Comparison of ENCODE assay signal across 8 cellular contexts in genomic region chrX:149937881-149938426, GRCh38. TPM values are rescaled to one million over a fixed set of nuclear protein-coding genes. Genes with fewer than 3 reads are reported as not detected.
DNase-seq lines count a peak whose midpoint lies in the region; ATAC-seq and TF ChIP-seq lines count a peak whose summit lies in the region.

No MANE protein-coding gene starts in this region.

- DNase-seq in BE2C (peak; percentile 8), GM23338 (ENCODE audit: low spot score) (peak; percentile 20), T-helper 22 cell (ENCODE audit: low read depth) (peak; percentile 4), naive B cell (no peak), NCI-H1417 treated with DMSO at 0.1 percent for 48 hours (lab: John Stamatoyannopoulos, UW) (no peak), NCI-H1092 (lab: John Stamatoyannopoulos, UW) (no peak)
- peak; percentile 8 to 19 (median 16) for DNase-seq in effector memory CD8-positive, alpha-beta T cell

- no peaks in the 10 kb centered on the region for H3F3A ChIP-seq in GM23338 (replicated peaks; ENCODE audit: low read depth)

- no peaks in the 10 kb centered on the region for H3K27me3 ChIP-seq in BE2C
- no peaks in the 10 kb centered on the region for H3K27me3 ChIP-seq in GM23338 (ENCODE audit: insufficient read depth)

- H3K4me3 ChIP-seq in BE2C (ENCODE audit: low read depth, low read length) = peak overlapping the region; percentile 83
- peak overlapping the region; percentile 68 for H3K4me3 ChIP-seq in GM23338

- no peak overlapping the region for H2AFZ ChIP-seq in GM23338

- H4K20me1 ChIP-seq in GM23338 (replicated peaks; ENCODE audit: insufficient read depth) = no peaks in the 10 kb centered on the region

- peaks cover 5% of the 10 kb centered on the region; the same call in 1 of the 3 replicates for H3K36me3 Mint-ChIP-seq in GM23338 (ENCODE audit: low read depth)
- peaks cover 27% of the 10 kb centered on the region for H3K36me3 Mint-ChIP-seq in effector memory CD8-positive, alpha-beta T cell (ENCODE audit: insufficient read depth)
- peaks cover 0 to 6% of the 10 kb centered on the region in 2 donors for H3K36me3 Mint-ChIP-seq in naive B cell

- peak overlapping the region; percentile 69; the same call in 1 of the 2 replicates for H3K27ac ChIP-seq in GM23338 (ENCODE audit: low read depth)

- peaks cover 7% of the 10 kb centered on the region for H3K79me2 ChIP-seq in GM23338 (replicated peaks; ENCODE audit: insufficient read depth)

- ATAC-seq in GM23338 (no peak), naive B cell (ENCODE audit: low read depth in 2 of 2) (no peak), GM18867 (IDR thresholded peaks at IDR 0.05; ENCODE audit: unreplicated experiment) (no peak)
- ATAC-seq in effector memory CD8-positive, alpha-beta T cell (replicated peaks) = no peak

- H3K36me3 ChIP-seq in BE2C (no peaks in the 10 kb centered on the region), GM23338 (ENCODE audit: insufficient read depth) (no peaks in the 10 kb centered on the region)

- peak overlapping the region; percentile 86 for H3K4me3 Mint-ChIP-seq in GM23338
- H3K4me3 Mint-ChIP-seq in effector memory CD8-positive, alpha-beta T cell = peak overlapping the region; percentile 90 to 91
- H3K4me3 Mint-ChIP-seq in naive B cell = peak overlapping the region; percentile 85 to 97 (median 94)

- H3K27me3 Mint-ChIP-seq in GM23338 (ENCODE audit: insufficient read depth, low read depth, poor library complexity) (peaks cover 6% of the 10 kb centered on the region), naive B cell (no peaks in the 10 kb centered on the region)
- H3K27me3 Mint-ChIP-seq in effector memory CD8-positive, alpha-beta T cell = no peaks in the 10 kb centered on the region

- H3K4me2 ChIP-seq in GM23338 = peak overlapping the region; percentile 78

- TF ChIP-seq CTCF in BE2C (IDR thresholded peaks at IDR 0.05; ENCODE audit: low read depth, low read length) (no peak), GM23338 (conservative IDR thresholded peaks at IDR 0.05; ENCODE audit: low read depth in 2 of 2) (no peak)

- H3K27ac Mint-ChIP-seq in GM23338 = peak overlapping the region; percentile 56; the same call in 1 of the 2 replicates
- H3K27ac Mint-ChIP-seq in effector memory CD8-positive, alpha-beta T cell = peak overlapping the region; percentile 94 to 98
- H3K27ac Mint-ChIP-seq in naive B cell = peak overlapping the region; percentile 98 to 100 (median 99)

- H3K9me3 Mint-ChIP-seq in GM23338 = no peaks in the 10 kb centered on the region
- H3K9me3 Mint-ChIP-seq in effector memory CD8-positive, alpha-beta T cell = no peaks in the 10 kb centered on the region
- peaks cover 0 to 2% (median 0%) of the 10 kb centered on the region in 7 donors for H3K9me3 Mint-ChIP-seq in naive B cell

- H3K4me1 ChIP-seq in BE2C (no peaks in the 10 kb centered on the region), GM23338 (ENCODE audit: insufficient read depth) (no peaks in the 10 kb centered on the region)

- no peaks in the 10 kb centered on the region for H3K9me3 ChIP-seq in BE2C

- H3K4me1 Mint-ChIP-seq in GM23338 (no peaks in the 10 kb centered on the region), naive B cell (peaks cover 5 to 15% (median 10%) of the 10 kb centered on the region in 3 donors)
- peaks cover 0 to 6% of the 10 kb centered on the region in 2 donors for H3K4me1 Mint-ChIP-seq in effector memory CD8-positive, alpha-beta T cell (ENCODE audit: low read depth in 2 of 2)

- no peaks in the 10 kb centered on the region for H3K9me2 ChIP-seq in GM23338 (ENCODE audit: insufficient read depth)

TF ChIP-seq in GM23338, 12 proteins besides CTCF, POLR2A, EP300 and RAD21:
- no peak for TF ChIP-seq ZNF462 (CRISPR knock-in tag; IDR thresholded peaks at IDR 0.05)
- TF ChIP-seq ETS1 (IDR thresholded peaks at IDR 0.05) = no peak
- TF ChIP-seq POLR2AphosphoS5 (IDR thresholded peaks at IDR 0.05; ENCODE audit: low read depth) = no peak
- TF ChIP-seq CREB1 (CRISPR knock-in tag; IDR thresholded peaks at IDR 0.05; ENCODE audit: low read depth) = no peak

RNA-seq across cellular contexts. Expression of gene EOLA2, which starts 0.3 kb away (rescaled TPM):
- polyA plus RNA-seq in BE2C (2012; ENCODE audit: insufficient read depth, insufficient read length, low read depth) = 119 TPM
- total RNA-seq in GM23338 (2014; rRNA removed; shearing (Covaris generic)) = 23.0 and 25.1 TPM in 2 replicates
- polyA plus RNA-seq in GM23338 (2016; fragmentation: Nextera tagmentation; extraction: Ambion mirVana) = 22.1 and 24.4 TPM in 2 replicates
- 10 to 100 TPM; 10.9 to 34.8 (median 24.4) TPM for polyA plus RNA-seq in naive B cell (ENCODE audit: low read depth in 6 of 6)

RNA-seq across cellular contexts. Expression of gene HSFX4, which starts 8.6 kb away (rescaled TPM):
- polyA plus RNA-seq in BE2C (2012; ENCODE audit: insufficient read depth, insufficient read length, low read depth) = 0.39 TPM
- total RNA-seq in GM23338 (2014; rRNA removed; shearing (Covaris generic)) = not detected in 2 replicates
- polyA plus RNA-seq in GM23338 (2016; fragmentation: Nextera tagmentation; extraction: Ambion mirVana) = not detected in 2 replicates
- not detected for polyA plus RNA-seq in naive B cell (ENCODE audit: low read depth in 6 of 6)

RNA-seq across cellular contexts. Expression of gene MAGEA8, which starts 57.0 kb away (rescaled TPM):
- polyA plus RNA-seq in BE2C (2012; ENCODE audit: insufficient read depth, insufficient read length, low read depth) = not detected
- not detected in 2 replicates for total RNA-seq in GM23338 (2014; rRNA removed; shearing (Covaris generic))
- polyA plus RNA-seq in GM23338 (2016; fragmentation: Nextera tagmentation; extraction: Ambion mirVana) = not detected in 2 replicates
- under 1 TPM in 1 of 6 donors, not detected in 5; 0.16 TPM for polyA plus RNA-seq in naive B cell (ENCODE audit: low read depth in 6 of 6)

Comparison
In these comparisons a context has a peak if more than half of its experiments do, and no peak if none do; other contexts are left out.
1. DNase-seq: peak in BE2C (single experiment), GM23338 (single experiment), T-helper 22 cell (single experiment) and effector memory CD8-positive, alpha-beta T cell (3 of 3); none in naive B cell (single experiment), NCI-H1417 treated with DMSO at 0.1 percent for 48 hours (single experiment) and NCI-H1092 (single experiment).
2. Peak in every context shown above with its lines, with median percentiles within 50 percentile points of each other: H3K27ac Mint-ChIP-seq and H3K4me3 Mint-ChIP-seq.